Comparison of ENCODE assay signal across 26 cellular contexts in the genomic region with DNA sequence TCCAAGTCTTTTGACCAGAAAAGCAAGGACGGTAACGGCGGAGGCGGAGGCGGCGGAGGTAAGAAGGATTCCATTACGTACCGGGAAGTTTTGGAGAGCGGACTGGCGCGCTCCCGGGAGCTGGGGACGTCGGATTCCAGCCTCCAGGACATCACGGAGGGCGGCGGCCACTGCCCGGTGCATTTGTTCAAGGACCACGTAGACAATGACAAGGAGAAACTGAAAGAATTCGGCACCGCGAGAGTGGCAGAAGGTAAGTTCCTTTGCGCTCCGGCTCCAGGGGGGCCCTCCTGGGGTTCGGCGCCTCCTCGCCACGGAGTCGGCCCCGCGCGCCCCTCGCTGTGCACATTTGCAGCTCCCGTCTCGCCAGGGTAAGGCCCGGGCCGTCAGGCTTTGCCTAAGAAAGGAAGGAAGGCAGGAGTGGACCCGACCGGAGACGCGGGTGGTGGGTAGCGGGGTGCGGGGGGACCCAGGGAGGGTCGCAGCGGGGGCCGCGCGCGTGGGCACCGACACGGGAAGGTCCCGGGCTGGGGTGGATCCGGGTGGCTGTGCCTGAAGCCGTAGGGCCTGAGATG. TPM values are rescaled to one million over a fixed set of nuclear protein-coding genes. Genes with fewer than 3 reads are reported as not detected.
DNase-seq lines count a peak whose midpoint lies in the region; ATAC-seq and TF ChIP-seq lines count a peak whose summit lies in the region.
"Had no signal": no experiment of that assay in that cellular context is flagged by ENCODE, and none has a peak within 500 bp of the region (broad histone marks: within the 10 kb centered on the region; RNA-seq: fewer than 3 reads in every experiment).

No MANE protein-coding gene starts in this region.

- no peak for ATAC-seq in Right ventricle myocardium inferior
- ATAC-seq: effector memory CD8-positive, alpha-beta T cell; right cardiac atrium; stimulated activated effector memory CD8-positive, alpha-beta T cell treated with anti-CD3 and anti-CD28 coated beads, Interleukin-12 subunit alpha, Interleukin-12 subunit beta, amount 100 ng/mL, for 72 hours; T-cell had no signal

- H3K36me3 ChIP-seq in endodermal cell (ENCODE audit: control insufficient read depth, insufficient read depth, low read length) (no peaks in the 10 kb centered on the region), ovary (no peaks in the 10 kb centered on the region), tibial artery (no peaks in the 10 kb centered on the region)
- H3K36me3 ChIP-seq: left ventricle myocardium inferior, thoracic aorta had no signal

- TF ChIP-seq POLR2A in ovary (IDR thresholded peaks at IDR 0.05) = no peak

- intact Hi-C loops in cardiac septum (cut with DNase I) (no loop called here), Right ventricle myocardium inferior (cut with DNase I) (no loop called here), ovary (cut with DNase I) (no loop called here), tibial artery (cut with DNase I; ENCODE audit: low total_unique reads) (no loop called here)

- DNase-seq in cardiac septum (ENCODE audit: low spot score) (peak; percentile 33), Right ventricle myocardium inferior (ENCODE audit: missing footprints) (no peak), endodermal cell (peak; percentile 80), nephron progenitor cell (peak; percentile 29), ovary (no peak), D341Med (ENCODE audit: low spot score) (no peak), tibial artery (no peak), NCI-H128 (lab: John Stamatoyannopoulos, UW; ENCODE audit: unreplicated experiment) (no peak)
- DNase-seq: activated naive CD4-positive, alpha-beta T cell treated with anti-CD3 and anti-CD28 coated beads, Interleukin-2, amount 50 U/mL, for 16 hours; CD4-positive, alpha-beta T cell; effector memory CD8-positive, alpha-beta T cell; GF-D8; immature natural killer cell; KG1; left ventricle myocardium inferior; MV-4-11; NCI-H187 treated with DMSO at 0.1 percent for 48 hours; nucleus accumbens; right cardiac atrium; SHP77; T-cell had no signal

- H3K27me3 ChIP-seq in endodermal cell (ENCODE audit: control insufficient read depth, insufficient read depth, low read length, poor library complexity, severe bottlenecking) (peaks cover 100% of the 10 kb centered on the region), ovary (no peaks in the 10 kb centered on the region), tibial artery (peaks cover 0 to 77% of the 10 kb centered on the region in 2 donors)

- WGBS in endodermal cell (ENCODE audit: insufficient coverage in 1 of 2, insufficient read length in 1 of 2), 2 experiments = 2 to 3% methylated on average over 15 to 54 of the region's 54 CpGs
- 1% methylated on average over 45 to 54 of the region's 54 CpGs for WGBS in ovary, 3 donors

- no peak overlapping the region for H3K27ac Mint-ChIP-seq in endodermal cell
- H3K27ac Mint-ChIP-seq in nephron progenitor cell = no peak overlapping the region
- H3K27ac Mint-ChIP-seq: CD4-positive, alpha-beta T cell; effector memory CD8-positive, alpha-beta T cell; immature natural killer cell; stimulated activated effector memory CD8-positive, alpha-beta T cell treated with anti-CD3 and anti-CD28 coated beads, Interleukin-12 subunit alpha, Interleukin-12 subunit beta, amount 100 ng/mL, for 72 hours; T-cell had no signal

- H3K27ac ChIP-seq in endodermal cell (ENCODE audit: low read depth, low read length) = no peak overlapping the region
- no peak overlapping the region for H3K27ac ChIP-seq in ovary
- no peak overlapping the region for H3K27ac ChIP-seq in tibial artery
- H3K27ac ChIP-seq: left ventricle myocardium inferior, thoracic aorta had no signal

- H3K27me3 Mint-ChIP-seq in endodermal cell (ENCODE audit: insufficient read depth) (peaks cover 96% of the 10 kb centered on the region), nephron progenitor cell (ENCODE audit: low read depth, poor library complexity) (peaks cover 98% of the 10 kb centered on the region)

- H3K4me1 ChIP-seq in endodermal cell (ENCODE audit: control insufficient read depth, insufficient read depth, low read length) = peaks cover 8% of the 10 kb centered on the region
- H3K4me1 ChIP-seq in ovary (ENCODE audit: insufficient read depth) = no peaks in the 10 kb centered on the region
- H3K4me1 ChIP-seq in tibial artery = peaks cover 0 to 3% (median 0%) of the 10 kb centered on the region in 4 donors
- H3K4me1 ChIP-seq: left ventricle myocardium inferior had no signal

- H3K4me1 Mint-ChIP-seq in endodermal cell = peaks cover 6% of the 10 kb centered on the region
- peaks cover 49% of the 10 kb centered on the region for H3K4me1 Mint-ChIP-seq in nephron progenitor cell

- no peaks in the 10 kb centered on the region for H3K9me3 Mint-ChIP-seq in endodermal cell
- H3K9me3 Mint-ChIP-seq in nephron progenitor cell = peaks cover 11% of the 10 kb centered on the region
- H3K9me3 Mint-ChIP-seq: CD4-positive, alpha-beta T cell had no signal

- H3K9ac ChIP-seq in endodermal cell (ENCODE audit: extremely low read depth, low read length, poor library complexity, severe bottlenecking) = no peak overlapping the region

- H3K4me3 Mint-ChIP-seq in endodermal cell (peak overlapping the region; percentile 48), nephron progenitor cell (peak overlapping the region; percentile 52)
- H3K4me3 Mint-ChIP-seq: CD4-positive, alpha-beta T cell; effector memory CD8-positive, alpha-beta T cell; immature natural killer cell; stimulated activated effector memory CD8-positive, alpha-beta T cell treated with anti-CD3 and anti-CD28 coated beads, Interleukin-12 subunit alpha, Interleukin-12 subunit beta, amount 100 ng/mL, for 72 hours; T-cell had no signal

- no peak for TF ChIP-seq EP300 in ovary (IDR thresholded peaks at IDR 0.05)

- H3K36me3 Mint-ChIP-seq in endodermal cell (ENCODE audit: low read depth) (no peaks in the 10 kb centered on the region), nephron progenitor cell (ENCODE audit: low read depth) (no peaks in the 10 kb centered on the region)
- H3K36me3 Mint-ChIP-seq: stimulated activated effector memory CD8-positive, alpha-beta T cell treated with anti-CD3 and anti-CD28 coated beads, Interleukin-12 subunit alpha, Interleukin-12 subunit beta, amount 100 ng/mL, for 72 hours; T-cell had no signal

- peaks cover 6% of the 10 kb centered on the region for H3K9me3 ChIP-seq in endodermal cell (ENCODE audit: control insufficient read depth, low read length)
- no peaks in the 10 kb centered on the region for H3K9me3 ChIP-seq in ovary
- no peaks in the 10 kb centered on the region for H3K9me3 ChIP-seq in tibial artery
- H3K9me3 ChIP-seq: left ventricle myocardium inferior, thoracic aorta had no signal

- H3K4me3 ChIP-seq in endodermal cell (ENCODE audit: low read length) = peak overlapping the region; percentile 56
- no peak overlapping the region for H3K4me3 ChIP-seq in ovary
- H3K4me3 ChIP-seq in tibial artery = peak overlapping the region in 1 of 2 donors; percentile 35
- H3K4me3 ChIP-seq: left ventricle myocardium inferior, thoracic aorta had no signal

- TF ChIP-seq CTCF in endodermal cell (conservative IDR thresholded peaks at IDR 0.05) (no peak), nephron progenitor cell (IDR thresholded peaks at IDR 0.05) (no peak), ovary (IDR thresholded peaks at IDR 0.05) (no peak), tibial artery (IDR thresholded peaks at IDR 0.05) (no peak)

RNA-seq across cellular contexts. Expression of a gene that starts 0.4 kb away (rescaled TPM):
- total RNA-seq in cardiac septum (0.11 TPM), Right ventricle myocardium inferior (not detected), endodermal cell (not detected), ovary (under 1 TPM in 1 of 7 donors, not detected in 6; 0.60 TPM)
- polyA plus RNA-seq in endodermal cell (2013, experiment 1 of 2) = 0.14 TPM
- polyA plus RNA-seq in endodermal cell (2013, experiment 2 of 2) = 0.37 TPM
- not detected for polyA plus RNA-seq in ovary
- total RNA-seq: astrocyte; CD4-positive, alpha-beta T cell; glomerular endothelial cell; left ventricle myocardium inferior; OCI-LY7; right cardiac atrium; T-cell had no signal
- polyA plus RNA-seq: immature natural killer cell, right cardiac atrium had no signal

Comparison
In these comparisons a context has a peak if more than half of its experiments do, and no peak if none do; other contexts are left out.
1. DNase-seq: peak in cardiac septum (single experiment), endodermal cell (single experiment) and nephron progenitor cell (single experiment); none in Right ventricle myocardium inferior (single experiment), ovary (0 of 5), D341Med (single experiment), tibial artery (0 of 2) and NCI-H128 (single experiment).